Comparison of ENCODE assay signal across 18 cellular contexts in the genomic region with DNA sequence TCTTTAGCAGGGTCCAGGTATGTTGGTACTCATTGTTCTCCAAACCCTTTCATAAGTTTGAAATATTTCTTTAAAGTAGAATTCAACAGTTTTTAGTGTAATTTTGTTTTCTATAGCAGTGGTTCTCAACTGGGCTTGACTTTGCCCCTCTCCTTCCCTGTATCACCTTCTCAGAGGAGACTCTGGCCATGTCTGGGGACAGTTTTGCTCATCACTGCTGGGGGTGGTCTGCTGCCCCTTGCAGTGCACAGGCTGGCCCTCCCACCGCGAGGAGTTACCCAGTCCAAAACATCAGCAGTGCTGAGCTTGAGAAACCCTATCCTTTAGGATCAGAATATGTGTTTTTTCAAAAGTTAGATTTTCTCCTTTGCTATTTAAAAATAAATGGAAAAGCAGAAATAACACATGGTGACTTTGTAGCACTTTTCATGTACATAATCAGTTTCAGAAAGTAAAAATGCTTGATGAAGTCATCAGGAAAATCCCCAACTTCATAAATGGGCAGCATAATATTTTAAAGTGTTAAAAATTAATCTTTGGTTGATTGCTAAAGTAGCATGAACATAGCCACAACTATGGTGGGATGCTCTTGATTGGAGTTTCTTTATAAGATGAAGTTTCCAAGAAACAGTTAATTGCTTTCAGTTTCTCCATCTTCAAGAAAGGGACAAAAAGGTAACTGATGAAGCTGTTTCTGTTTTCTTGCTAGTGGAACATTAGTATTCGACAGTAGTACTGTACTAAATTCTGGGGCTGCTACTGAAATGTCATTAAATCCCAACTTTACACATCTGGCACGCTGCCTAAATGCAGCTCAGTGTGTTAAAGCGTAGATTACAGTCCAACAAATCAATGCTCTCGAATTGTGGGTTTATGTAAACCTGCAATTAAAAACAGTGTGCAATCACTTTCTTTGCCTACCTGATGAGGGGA.
DNase-seq lines count a peak whose midpoint lies in the region; ATAC-seq, FAIRE-seq and TF ChIP-seq lines count a peak whose summit lies in the region.
"Had no signal": no experiment of that assay in that cellular context is flagged by ENCODE, and none has a peak within 500 bp of the region (broad histone marks: within the 10 kb centered on the region; RNA-seq: fewer than 3 reads in every experiment).

No MANE protein-coding gene starts in this region.

- peaks cover 5% of the 10 kb centered on the region for H3K9me3 Mint-ChIP-seq in activated CD4-positive, alpha-beta T cell treated with anti-CD3 and anti-CD28 coated beads, Interleukin-2, amount 10 ng/mL, durations not matched to agents 24 days and 14 days
- peaks cover 4% of the 10 kb centered on the region for H3K9me3 Mint-ChIP-seq in astrocyte (ENCODE audit: unreplicated experiment)
- H3K9me3 Mint-ChIP-seq: CD4-positive, CD25-positive, alpha-beta regulatory T cell; endodermal cell had no signal

- H3K4me2 ChIP-seq in astrocyte (ENCODE audit: low read length) (peak overlapping the region; percentile 11), mammary epithelial cell (ENCODE audit: insufficient read depth, low read depth, low read length) (no peak overlapping the region)

- H3K36me3 ChIP-seq in astrocyte (ENCODE audit: insufficient read depth, low read length) (no peaks in the 10 kb centered on the region), small intestine (ENCODE audit: control insufficient read depth in 2 of 2, insufficient read depth in 2 of 2, low read length in 2 of 2) (no peaks in the 10 kb centered on the region), mammary epithelial cell (ENCODE audit: insufficient read depth, low read length) (no peaks in the 10 kb centered on the region)
- H3K36me3 ChIP-seq: left lung had no signal

- peaks cover 1% of the 10 kb centered on the region for H3K36me3 Mint-ChIP-seq in activated CD4-positive, alpha-beta T cell treated with anti-CD3 and anti-CD28 coated beads, Interleukin-2, amount 10 ng/mL, durations not matched to agents 24 days and 14 days (ENCODE audit: low read depth)
- no peaks in the 10 kb centered on the region for H3K36me3 Mint-ChIP-seq in astrocyte (ENCODE audit: low read depth, unreplicated experiment)
- H3K36me3 Mint-ChIP-seq: CD4-positive, CD25-positive, alpha-beta regulatory T cell had no signal

- H3K4me3 ChIP-seq in astrocyte (ENCODE audit: insufficient read depth, low read depth, low read length): no peak overlapping the region
- H3K4me3 ChIP-seq in small intestine (ENCODE audit: low read depth in 1 of 2, low read length in 2 of 2): no peak overlapping the region
- H3K4me3 ChIP-seq in mammary epithelial cell (replicated peaks in 1 of 3; ENCODE audit: insufficient read depth in 1 of 3, low read depth in 2 of 3, low read length in 3 of 3): no peak overlapping the region
- H3K4me3 ChIP-seq: left lung had no signal

- in situ Hi-C loops in mammary epithelial cell (cut with MboI; ENCODE audit: low sequenced_read_pairs in 2 of 2): no loop called here

- FAIRE-seq in astrocyte (lab: Jason Lieb, UNC) (no peak), small intestine (lab: Jason Lieb, UNC) (no peak)
- FAIRE-seq: HepG2 had no signal

- H3K27ac ChIP-seq in astrocyte (ENCODE audit: low read depth, low read length) (no peak overlapping the region), small intestine (ENCODE audit: low read depth in 1 of 2, low read length in 1 of 2) (no peak overlapping the region), mammary epithelial cell (ENCODE audit: insufficient read depth, low read depth, low read length) (no peak overlapping the region)
- H3K27ac ChIP-seq: left lung had no signal

- no peak for DNase-seq in activated CD4-positive, alpha-beta T cell treated with anti-CD3 and anti-CD28 coated beads, Interleukin-2, amount 10 ng/mL, durations not matched to agents 24 days and 14 days
- no peak for DNase-seq in activated CD4-positive, alpha-beta T cell treated with anti-CD3 and anti-CD28 coated beads, Interleukin-2, amount 50 U/mL, for 48 hours
- DNase-seq in astrocyte (ENCODE audit: low read depth) (no peak), small intestine (peak; percentile 13), NCI-H1048 (lab: John Stamatoyannopoulos, UW) (no peak), NCI-H774 (lab: John Stamatoyannopoulos, UW) (no peak), mammary epithelial cell (no peak)
- DNase-seq: activated CD4-positive, CD25-positive, alpha-beta regulatory T cell; central memory CD4-positive, alpha-beta T cell; endodermal cell; left lung; Right ventricle myocardium superior; stimulated activated naive CD8-positive, alpha-beta T cell treated with anti-CD3 and anti-CD28 coated beads, Interleukin-15, Interleukin-2, amounts not matched to agents 100 U/mL and 50 U/mL, for 24 hours had no signal

- no peaks in the 10 kb centered on the region for H3K4me1 ChIP-seq in astrocyte (ENCODE audit: insufficient read depth, low read length)
- no peaks in the 10 kb centered on the region for H3K4me1 ChIP-seq in small intestine (ENCODE audit: control insufficient read depth in 2 of 2, insufficient read depth in 1 of 2, low read depth in 1 of 2, low read length in 1 of 2)
- H3K4me1 ChIP-seq in mammary epithelial cell (ENCODE audit: insufficient read depth, low read length): no peaks in the 10 kb centered on the region
- H3K4me1 ChIP-seq: left lung had no signal

- BruUV-seq in mammary epithelial cell (replicated peaks; lab: Mats Ljungman, UMichigan): no TSS peak

- H3K79me2 ChIP-seq in astrocyte (ENCODE audit: insufficient read depth, low read length) (no peaks in the 10 kb centered on the region), mammary epithelial cell (ENCODE audit: insufficient read depth, low read length) (no peaks in the 10 kb centered on the region)

- CTCF ChIA-PET in mammary epithelial cell (lab: Charles Lee; ENCODE audit: low non-redundant PET): no interaction called here

- intact Hi-C loops in activated CD4-positive, alpha-beta T cell treated with anti-CD3 and anti-CD28 coated beads, Interleukin-2, amount 10 ng/mL, durations not matched to agents 24 days and 14 days (cut with micrococcal nuclease): no loop called here
- intact Hi-C loops in mammary epithelial cell (cut with micrococcal nuclease): no loop called here

- 39 to 63% (median 49%) methylated on average over 6 of the region's 6 CpGs for WGBS in small intestine, 3 donors
- 68% methylated on average over 6 of the region's 6 CpGs for WGBS in mammary epithelial cell (ENCODE audit: low coverage, missing lambda C conversion rate)

- H3K27me3 ChIP-seq in astrocyte (ENCODE audit: insufficient read depth, low read length) (no peaks in the 10 kb centered on the region), small intestine (ENCODE audit: control insufficient read depth in 2 of 2, insufficient read depth in 2 of 2, low read length in 2 of 2) (no peaks in the 10 kb centered on the region), mammary epithelial cell (ENCODE audit: insufficient read depth, low read length) (no peaks in the 10 kb centered on the region)
- H3K27me3 ChIP-seq: left lung had no signal

- TF ChIP-seq CTCF in astrocyte (IDR thresholded peaks at IDR 0.05; ENCODE audit: insufficient read depth, low read depth, low read length) (no peak), mammary epithelial cell (conservative IDR thresholded peaks at IDR 0.05 in 1 of 2, IDR thresholded peaks at IDR 0.05 in 1 of 2; ENCODE audit: extremely low read depth in 1 of 2, insufficient read depth in 1 of 2, low read depth in 1 of 2, low read length in 2 of 2) (no peak)

- peak overlapping the region; percentile 15 for H3K27ac Mint-ChIP-seq in activated CD4-positive, alpha-beta T cell treated with anti-CD3 and anti-CD28 coated beads, Interleukin-2, amount 10 ng/mL, durations not matched to agents 24 days and 14 days
- H3K27ac Mint-ChIP-seq in astrocyte (ENCODE audit: unreplicated experiment): no peak overlapping the region
- H3K27ac Mint-ChIP-seq: activated naive CD4-positive, alpha-beta T cell treated with anti-CD3 and anti-CD28 coated beads, Interleukin-2, amount 50 U/mL, for 72 hours; CD4-positive, CD25-positive, alpha-beta regulatory T cell; endodermal cell; progenitor cell of endocrine pancreas had no signal

- H3K4me3 Mint-ChIP-seq in activated CD4-positive, alpha-beta T cell treated with anti-CD3 and anti-CD28 coated beads, Interleukin-2, amount 10 ng/mL, durations not matched to agents 24 days and 14 days: no peak overlapping the region
- no peak overlapping the region for H3K4me3 Mint-ChIP-seq in astrocyte (ENCODE audit: unreplicated experiment)
- H3K4me3 Mint-ChIP-seq: CD4-positive, CD25-positive, alpha-beta regulatory T cell; endodermal cell had no signal

- H3K4me1 Mint-ChIP-seq in activated CD4-positive, alpha-beta T cell treated with anti-CD3 and anti-CD28 coated beads, Interleukin-2, amount 10 ng/mL, durations not matched to agents 24 days and 14 days: peaks cover 26% of the 10 kb centered on the region
- no peaks in the 10 kb centered on the region for H3K4me1 Mint-ChIP-seq in astrocyte (ENCODE audit: low read depth, unreplicated experiment)
- H3K4me1 Mint-ChIP-seq: endodermal cell had no signal

- H3K9ac ChIP-seq in astrocyte (ENCODE audit: low read length) (no peak overlapping the region), mammary epithelial cell (ENCODE audit: insufficient read depth, low read length) (no peak overlapping the region)

- no peaks in the 10 kb centered on the region for H3K27me3 Mint-ChIP-seq in activated CD4-positive, alpha-beta T cell treated with anti-CD3 and anti-CD28 coated beads, Interleukin-2, amount 10 ng/mL, durations not matched to agents 24 days and 14 days
- H3K27me3 Mint-ChIP-seq in astrocyte (ENCODE audit: low read depth, unreplicated experiment): no peaks in the 10 kb centered on the region
- H3K27me3 Mint-ChIP-seq: progenitor cell of endocrine pancreas had no signal

- ATAC-seq in HG02678 (IDR thresholded peaks at IDR 0.05; ENCODE audit: unreplicated experiment): peak; percentile 61
- ATAC-seq: activated naive CD4-positive, alpha-beta T cell treated with anti-CD3 and anti-CD28 coated beads, Interleukin-2, amount 50 U/mL, for 72 hours; HepG2; left lung; stimulated activated naive CD8-positive, alpha-beta T cell treated with anti-CD3 and anti-CD28 coated beads, Interleukin-15, Interleukin-2, amounts not matched to agents 100 U/mL and 50 U/mL, for 24 hours had no signal

- no peaks in the 10 kb centered on the region for H4K20me1 ChIP-seq in astrocyte (ENCODE audit: insufficient read depth, low read length)
- H4K20me1 ChIP-seq in mammary epithelial cell (ENCODE audit: insufficient read depth, low read length): no peaks in the 10 kb centered on the region

- H2AFZ ChIP-seq in astrocyte (ENCODE audit: low read depth, low read length) (no peak overlapping the region), mammary epithelial cell (ENCODE audit: low read depth, low read length) (no peak overlapping the region)

- dilution Hi-C loops in mammary epithelial cell (cut with HindIII; ENCODE audit: low sequenced_read_pairs): no loop called here

- H3K9me3 ChIP-seq in astrocyte (ENCODE audit: insufficient read depth, low read depth, low read length) (no peaks in the 10 kb centered on the region), small intestine (ENCODE audit: control insufficient read depth, low read depth) (no peaks in the 10 kb centered on the region), mammary epithelial cell (replicated peaks; ENCODE audit: insufficient read depth, low read length) (no peaks in the 10 kb centered on the region)
- H3K9me3 ChIP-seq: left lung had no signal
